In genomic region chr17:14069251-14069981, GRCh38 we compare ENCODE assay signal across 8 cellular contexts. TPM values are rescaled to one million over a fixed set of nuclear protein-coding genes. Genes with fewer than 3 reads are reported as not detected.
DNase-seq lines count a peak whose midpoint lies in the region; ATAC-seq, FAIRE-seq and TF ChIP-seq lines count a peak whose summit lies in the region.

Gene COX10, plus strand, starts transcription at chr17:14069504. Its CDS starts 102 bp downstream, at chr17:14069606.

- ATAC-seq in HG03175 (IDR thresholded peaks at IDR 0.05; ENCODE audit: unreplicated experiment), result peak; percentile 100
- ATAC-seq in activated CD4-positive, CD25-positive, alpha-beta regulatory T cell treated with anti-CD3 and anti-CD28 coated beads, Interleukin-2, amount 50 U/mL, for 24 hours, result peak; percentile 93 to 96

- H3K9me1 ChIP-seq in keratinocyte (ENCODE audit: control insufficient read depth, extremely low read depth, insufficient read depth, low read length), result no peaks in the 10 kb centered on the region

- peak within 1 kb of the TSS; percentile 89 to 99 (median 92) for H3K4me3 ChIP-seq in keratinocyte (ENCODE audit: control insufficient read depth in 2 of 3, extremely low read depth in 1 of 3, insufficient read depth in 2 of 3, low read depth in 1 of 3, low read length in 3 of 3)

- H4K20me1 ChIP-seq in keratinocyte (ENCODE audit: control insufficient read depth, extremely low read depth, insufficient read depth, low read length), result no peaks in the 10 kb centered on the region

- H3K36me3 ChIP-seq in keratinocyte (ENCODE audit: control insufficient read depth in 2 of 2, extremely low read depth in 1 of 2, insufficient read depth in 2 of 2, low read length in 2 of 2), result peaks cover 0 to 2% of the 10 kb centered on the region in 2 experiments

- TF ChIP-seq POLR2A in GM18951 (IDR thresholded peaks at IDR 0.05; ENCODE audit: extremely low read depth, insufficient read depth, insufficient read length), result peak; percentile 92

- DNase-seq in AG08396 (ENCODE audit: low spot score) (peak; percentile 82), NCI-H345 (lab: John Stamatoyannopoulos, UW) (peak; percentile 84), cerebellar cortex (ENCODE audit: low spot score) (peak; percentile 92), keratinocyte (ENCODE audit: low read depth, low spot score) (peak; percentile 36)
- peak; percentile 66 to 77 for DNase-seq in stimulated activated CD4-positive, alpha-beta T cell treated with anti-CD3 and anti-CD28 coated beads, Interleukin-15, amount 100 ng/mL, for 1 hour (ENCODE audit: low read depth in 1 of 2, low spot score in 1 of 2)

- dilution Hi-C loops in keratinocyte (cut with MboI; ENCODE audit: extremely low pct_ligation_motif_present, low sequenced_read_pairs), result no loop called here

- in situ Hi-C loops in GM18951 (cut with MboI; ENCODE audit: low sequenced_read_pairs, unreplicated experiment), result no loop called here

- peak within 1 kb of the TSS; percentile 86 for H3K4me2 ChIP-seq in keratinocyte (ENCODE audit: control insufficient read depth, extremely low read depth, insufficient read depth, low read depth, low read length)

- no peaks in the 10 kb centered on the region for H3K27me3 ChIP-seq in keratinocyte (ENCODE audit: control insufficient read depth, extremely low read depth, insufficient read depth, low read length)

- peaks cover 23% of the 10 kb centered on the region for H3K4me1 ChIP-seq in keratinocyte (ENCODE audit: control insufficient read depth, extremely low read depth, insufficient read depth, low read length)

- peak within 1 kb of the TSS; percentile 100 for H2AFZ ChIP-seq in keratinocyte (ENCODE audit: control insufficient read depth, low read length)

- TF ChIP-seq CTCF in keratinocyte (optimal IDR thresholded peaks at IDR 0.05 in 1 of 3, IDR thresholded peaks at IDR 0.05 in 1 of 3, conservative IDR thresholded peaks at IDR 0.05 in 1 of 3; ENCODE audit: extremely low read depth in 1 of 3, insufficient read depth in 2 of 3, low read length in 3 of 3), result no peak

- H3K79me2 ChIP-seq in keratinocyte (ENCODE audit: control insufficient read depth, insufficient read depth, low read length), result peaks cover 64% of the 10 kb centered on the region

- no peaks in the 10 kb centered on the region for H3K9me3 ChIP-seq in keratinocyte (ENCODE audit: control insufficient read depth, low read depth, low read length)

- peak within 1 kb of the TSS; percentile 91 for H3K27ac ChIP-seq in keratinocyte (ENCODE audit: control insufficient read depth, insufficient read depth, low read length)

- H3K9ac ChIP-seq in keratinocyte (ENCODE audit: control insufficient read depth, extremely low read depth, insufficient read depth, low read length), result peak within 1 kb of the TSS; percentile 95

- no peak for FAIRE-seq in keratinocyte (lab: Jason Lieb, UNC)

RNA-seq across cellular contexts. Expression of gene COX10, which starts in this region (rescaled TPM):
- polyA plus RNA-seq in keratinocyte, result 10.3 to 15.6 TPM (median 14.3 TPM) in 3 replicates
- polyA plus RNA-seq in keratinocyte (2011; ENCODE audit: low read depth), result 8.0 TPM
- 13.1 and 14.8 TPM in 2 replicates for polyA plus RNA-seq in keratinocyte (2011; cell fraction: cytosol; rRNA removed)
- polyA plus RNA-seq in keratinocyte (2011; cell fraction: nucleus; rRNA removed), result 9.8 and 10.9 TPM in 2 replicates
- polyA plus RNA-seq in keratinocyte (2012; ENCODE audit: low replicate concordance), result 8.6 and 11.3 TPM in 2 replicates
- polyA minus RNA-seq in keratinocyte, result 13.8 to 17.6 TPM (median 17.0 TPM) in 3 replicates
- polyA minus RNA-seq in keratinocyte (2011; cell fraction: cytosol; rRNA and poly(A)+ RNA removed), result 22.6 TPM
- 10.2 and 20.2 TPM in 2 replicates for polyA minus RNA-seq in keratinocyte (2011; cell fraction: nucleus; rRNA and poly(A)+ RNA removed)

Comparison
In these comparisons a context has a peak if more than half of its experiments do, and no peak if none do; other contexts are left out.
1. Peak in every context shown above with its lines: DNase-seq, ATAC-seq, H3K4me3 ChIP-seq and H3K27ac ChIP-seq.
2. DNase-seq: peak in every context shown above with its lines; median percentile 92 in cerebellar cortex; 84 in NCI-H345; 82 in AG08396; 72 in stimulated activated CD4-positive, alpha-beta T cell treated with anti-CD3 and anti-CD28 coated beads, Interleukin-15, amount 100 ng/mL, for 1 hour; 36 in keratinocyte.